2 cellular contexts compared by ENCODE assay signal in the genomic region with DNA sequence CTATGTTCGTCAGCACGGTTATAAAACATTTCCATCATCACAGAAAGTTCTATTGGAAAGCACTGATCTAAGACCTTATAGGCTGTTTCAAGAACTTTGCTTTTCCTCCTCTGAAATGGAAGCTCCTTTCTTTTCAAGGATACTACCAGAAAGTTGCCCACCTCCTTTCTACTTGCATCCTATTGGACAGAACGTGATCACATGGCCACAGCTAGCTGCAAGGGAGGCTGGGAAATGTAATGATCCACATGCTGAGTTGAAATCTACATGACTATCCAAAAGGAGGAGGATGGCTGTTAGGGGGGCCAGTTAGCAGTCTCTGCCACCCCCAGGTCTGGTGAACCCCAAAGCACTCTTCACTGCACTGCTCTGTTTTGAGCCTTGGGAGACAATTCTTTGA.
TF ChIP-seq lines count a peak whose summit lies in the region.

No MANE protein-coding gene starts in this region.

TF ChIP-seq in HepG2, 621 proteins besides CTCF, POLR2A, EP300 and RAD21:
- TF ChIP-seq JUNB (CRISPR knock-in tag; IDR thresholded peaks at IDR 0.05; ENCODE audit: borderline replicate concordance) = no peak
- no peak for TF ChIP-seq ZNF432 (CRISPR knock-in tag; IDR thresholded peaks at IDR 0.05; ENCODE audit: borderline replicate concordance)
- no peak for TF ChIP-seq ZNF12 (CRISPR knock-in tag; IDR thresholded peaks at IDR 0.05)
- 0 out of 2 replicates have a peak, but pooled peaks have one; percentile 34 for TF ChIP-seq POLR2G (IDR thresholded peaks at IDR 0.05; ENCODE audit: low read depth, low read length)
- TF ChIP-seq, protein P1, sequence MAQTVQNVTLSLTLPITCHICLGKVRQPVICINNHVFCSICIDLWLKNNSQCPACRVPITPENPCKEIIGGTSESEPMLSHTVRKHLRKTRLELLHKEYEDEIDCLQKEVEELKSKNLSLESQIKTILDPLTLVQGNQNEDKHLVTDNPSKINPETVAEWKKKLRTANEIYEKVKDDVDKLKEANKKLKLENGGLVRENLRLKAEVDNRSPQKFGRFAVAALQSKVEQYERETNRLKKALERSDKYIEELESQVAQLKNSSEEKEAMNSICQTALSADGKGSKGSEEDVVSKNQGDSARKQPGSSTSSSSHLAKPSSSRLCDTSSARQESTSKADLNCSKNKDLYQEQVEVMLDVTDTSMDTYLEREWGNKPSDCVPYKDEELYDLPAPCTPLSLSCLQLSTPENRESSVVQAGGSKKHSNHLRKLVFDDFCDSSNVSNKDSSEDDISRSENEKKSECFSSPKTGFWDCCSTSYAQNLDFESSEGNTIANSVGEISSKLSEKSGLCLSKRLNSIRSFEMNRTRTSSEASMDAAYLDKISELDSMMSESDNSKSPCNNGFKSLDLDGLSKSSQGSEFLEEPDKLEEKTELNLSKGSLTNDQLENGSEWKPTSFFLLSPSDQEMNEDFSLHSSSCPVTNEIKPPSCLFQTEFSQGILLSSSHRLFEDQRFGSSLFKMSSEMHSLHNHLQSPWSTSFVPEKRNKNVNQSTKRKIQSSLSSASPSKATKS (CRISPR knock-in tag; IDR thresholded peaks at IDR 0.05) = no peak
- TF ChIP-seq, protein P2, sequence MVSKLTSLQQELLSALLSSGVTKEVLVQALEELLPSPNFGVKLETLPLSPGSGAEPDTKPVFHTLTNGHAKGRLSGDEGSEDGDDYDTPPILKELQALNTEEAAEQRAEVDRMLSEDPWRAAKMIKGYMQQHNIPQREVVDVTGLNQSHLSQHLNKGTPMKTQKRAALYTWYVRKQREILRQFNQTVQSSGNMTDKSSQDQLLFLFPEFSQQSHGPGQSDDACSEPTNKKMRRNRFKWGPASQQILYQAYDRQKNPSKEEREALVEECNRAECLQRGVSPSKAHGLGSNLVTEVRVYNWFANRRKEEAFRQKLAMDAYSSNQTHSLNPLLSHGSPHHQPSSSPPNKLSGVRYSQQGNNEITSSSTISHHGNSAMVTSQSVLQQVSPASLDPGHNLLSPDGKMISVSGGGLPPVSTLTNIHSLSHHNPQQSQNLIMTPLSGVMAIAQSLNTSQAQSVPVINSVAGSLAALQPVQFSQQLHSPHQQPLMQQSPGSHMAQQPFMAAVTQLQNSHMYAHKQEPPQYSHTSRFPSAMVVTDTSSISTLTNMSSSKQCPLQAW (CRISPR knock-in tag; IDR thresholded peaks at IDR 0.05) = no peak

TF ChIP-seq in WTC11, 78 proteins besides CTCF, POLR2A, EP300 and RAD21:
- TF ChIP-seq, protein P3, sequence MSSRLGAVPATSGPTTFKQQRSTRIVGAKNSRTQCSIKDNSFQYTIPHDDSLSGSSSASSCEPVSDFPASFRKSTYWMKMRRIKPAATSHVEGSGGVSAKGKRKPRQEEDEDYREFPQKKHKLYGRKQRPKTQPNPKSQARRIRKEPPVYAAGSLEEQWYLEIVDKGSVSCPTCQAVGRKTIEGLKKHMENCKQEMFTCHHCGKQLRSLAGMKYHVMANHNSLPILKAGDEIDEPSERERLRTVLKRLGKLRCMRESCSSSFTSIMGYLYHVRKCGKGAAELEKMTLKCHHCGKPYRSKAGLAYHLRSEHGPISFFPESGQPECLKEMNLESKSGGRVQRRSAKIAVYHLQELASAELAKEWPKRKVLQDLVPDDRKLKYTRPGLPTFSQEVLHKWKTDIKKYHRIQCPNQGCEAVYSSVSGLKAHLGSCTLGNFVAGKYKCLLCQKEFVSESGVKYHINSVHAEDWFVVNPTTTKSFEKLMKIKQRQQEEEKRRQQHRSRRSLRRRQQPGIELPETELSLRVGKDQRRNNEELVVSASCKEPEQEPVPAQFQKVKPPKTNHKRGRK (CRISPR knock-in tag; IDR thresholded peaks at IDR 0.05; ENCODE audit: borderline replicate concordance) = no peak
- TF ChIP-seq, protein P4, sequence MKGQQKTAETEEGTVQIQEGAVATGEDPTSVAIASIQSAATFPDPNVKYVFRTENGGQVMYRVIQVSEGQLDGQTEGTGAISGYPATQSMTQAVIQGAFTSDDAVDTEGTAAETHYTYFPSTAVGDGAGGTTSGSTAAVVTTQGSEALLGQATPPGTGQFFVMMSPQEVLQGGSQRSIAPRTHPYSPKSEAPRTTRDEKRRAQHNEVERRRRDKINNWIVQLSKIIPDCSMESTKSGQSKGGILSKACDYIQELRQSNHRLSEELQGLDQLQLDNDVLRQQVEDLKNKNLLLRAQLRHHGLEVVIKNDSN (CRISPR knock-in tag; IDR thresholded peaks at IDR 0.05) = 0 out of 2 replicates have a peak, but pooled peaks have one; percentile 25
- TF ChIP-seq KAT7 (CRISPR knock-in tag; IDR thresholded peaks at IDR 0.05; ENCODE audit: borderline replicate concordance) = no peak
- TF ChIP-seq, protein P5, sequence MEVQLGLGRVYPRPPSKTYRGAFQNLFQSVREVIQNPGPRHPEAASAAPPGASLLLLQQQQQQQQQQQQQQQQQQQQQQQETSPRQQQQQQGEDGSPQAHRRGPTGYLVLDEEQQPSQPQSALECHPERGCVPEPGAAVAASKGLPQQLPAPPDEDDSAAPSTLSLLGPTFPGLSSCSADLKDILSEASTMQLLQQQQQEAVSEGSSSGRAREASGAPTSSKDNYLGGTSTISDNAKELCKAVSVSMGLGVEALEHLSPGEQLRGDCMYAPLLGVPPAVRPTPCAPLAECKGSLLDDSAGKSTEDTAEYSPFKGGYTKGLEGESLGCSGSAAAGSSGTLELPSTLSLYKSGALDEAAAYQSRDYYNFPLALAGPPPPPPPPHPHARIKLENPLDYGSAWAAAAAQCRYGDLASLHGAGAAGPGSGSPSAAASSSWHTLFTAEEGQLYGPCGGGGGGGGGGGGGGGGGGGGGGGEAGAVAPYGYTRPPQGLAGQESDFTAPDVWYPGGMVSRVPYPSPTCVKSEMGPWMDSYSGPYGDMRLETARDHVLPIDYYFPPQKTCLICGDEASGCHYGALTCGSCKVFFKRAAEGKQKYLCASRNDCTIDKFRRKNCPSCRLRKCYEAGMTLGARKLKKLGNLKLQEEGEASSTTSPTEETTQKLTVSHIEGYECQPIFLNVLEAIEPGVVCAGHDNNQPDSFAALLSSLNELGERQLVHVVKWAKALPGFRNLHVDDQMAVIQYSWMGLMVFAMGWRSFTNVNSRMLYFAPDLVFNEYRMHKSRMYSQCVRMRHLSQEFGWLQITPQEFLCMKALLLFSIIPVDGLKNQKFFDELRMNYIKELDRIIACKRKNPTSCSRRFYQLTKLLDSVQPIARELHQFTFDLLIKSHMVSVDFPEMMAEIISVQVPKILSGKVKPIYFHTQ (CRISPR knock-in tag; IDR thresholded peaks at IDR 0.05) = no peak
- TF ChIP-seq, protein P6, sequence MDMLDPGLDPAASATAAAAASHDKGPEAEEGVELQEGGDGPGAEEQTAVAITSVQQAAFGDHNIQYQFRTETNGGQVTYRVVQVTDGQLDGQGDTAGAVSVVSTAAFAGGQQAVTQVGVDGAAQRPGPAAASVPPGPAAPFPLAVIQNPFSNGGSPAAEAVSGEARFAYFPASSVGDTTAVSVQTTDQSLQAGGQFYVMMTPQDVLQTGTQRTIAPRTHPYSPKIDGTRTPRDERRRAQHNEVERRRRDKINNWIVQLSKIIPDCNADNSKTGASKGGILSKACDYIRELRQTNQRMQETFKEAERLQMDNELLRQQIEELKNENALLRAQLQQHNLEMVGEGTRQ (CRISPR knock-in tag; IDR thresholded peaks at IDR 0.05) = peak; percentile 62
